Comparison of ENCODE assay signal across 1 cellular context in genomic region chr7:41887446-41887845, GRCh38.
TF ChIP-seq lines count a peak whose summit lies in the region.

No MANE protein-coding gene starts in this region.

TF ChIP-seq in SK-N-SH, 30 proteins besides CTCF, POLR2A, EP300 and RAD21 (continued from another document):
- TF ChIP-seq USF2 (IDR thresholded peaks at IDR 0.05; ENCODE audit: borderline replicate concordance, low read depth, low read length) (no peak), SMC3 (IDR thresholded peaks at IDR 0.05; ENCODE audit: low read depth, low read length) (no peak), SIN3A (IDR thresholded peaks at IDR 0.05; ENCODE audit: borderline replicate concordance, low read depth, low read length) (no peak), FOXM1 (IDR thresholded peaks at IDR 0.05; ENCODE audit: low read depth) (no peak), TAF1 (IDR thresholded peaks at IDR 0.05; ENCODE audit: borderline replicate concordance, low read depth, low read length) (no peak), RFX5 (IDR thresholded peaks at IDR 0.05; ENCODE audit: low read length) (no peak), FOSL2 (IDR thresholded peaks at IDR 0.05; ENCODE audit: borderline replicate concordance, low read depth) (no peak), MEF2A (IDR thresholded peaks at IDR 0.05; ENCODE audit: borderline replicate concordance, low read depth) (no peak)
- TF ChIP-seq, protein P1, sequence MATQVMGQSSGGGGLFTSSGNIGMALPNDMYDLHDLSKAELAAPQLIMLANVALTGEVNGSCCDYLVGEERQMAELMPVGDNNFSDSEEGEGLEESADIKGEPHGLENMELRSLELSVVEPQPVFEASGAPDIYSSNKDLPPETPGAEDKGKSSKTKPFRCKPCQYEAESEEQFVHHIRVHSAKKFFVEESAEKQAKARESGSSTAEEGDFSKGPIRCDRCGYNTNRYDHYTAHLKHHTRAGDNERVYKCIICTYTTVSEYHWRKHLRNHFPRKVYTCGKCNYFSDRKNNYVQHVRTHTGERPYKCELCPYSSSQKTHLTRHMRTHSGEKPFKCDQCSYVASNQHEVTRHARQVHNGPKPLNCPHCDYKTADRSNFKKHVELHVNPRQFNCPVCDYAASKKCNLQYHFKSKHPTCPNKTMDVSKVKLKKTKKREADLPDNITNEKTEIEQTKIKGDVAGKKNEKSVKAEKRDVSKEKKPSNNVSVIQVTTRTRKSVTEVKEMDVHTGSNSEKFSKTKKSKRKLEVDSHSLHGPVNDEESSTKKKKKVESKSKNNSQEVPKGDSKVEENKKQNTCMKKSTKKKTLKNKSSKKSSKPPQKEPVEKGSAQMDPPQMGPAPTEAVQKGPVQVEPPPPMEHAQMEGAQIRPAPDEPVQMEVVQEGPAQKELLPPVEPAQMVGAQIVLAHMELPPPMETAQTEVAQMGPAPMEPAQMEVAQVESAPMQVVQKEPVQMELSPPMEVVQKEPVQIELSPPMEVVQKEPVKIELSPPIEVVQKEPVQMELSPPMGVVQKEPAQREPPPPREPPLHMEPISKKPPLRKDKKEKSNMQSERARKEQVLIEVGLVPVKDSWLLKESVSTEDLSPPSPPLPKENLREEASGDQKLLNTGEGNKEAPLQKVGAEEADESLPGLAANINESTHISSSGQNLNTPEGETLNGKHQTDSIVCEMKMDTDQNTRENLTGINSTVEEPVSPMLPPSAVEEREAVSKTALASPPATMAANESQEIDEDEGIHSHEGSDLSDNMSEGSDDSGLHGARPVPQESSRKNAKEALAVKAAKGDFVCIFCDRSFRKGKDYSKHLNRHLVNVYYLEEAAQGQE (IDR thresholded peaks at IDR 0.05; ENCODE audit: low read depth, low read length) = no peak
